ENCODE assay signal across 22 cellular contexts in the genomic region with DNA sequence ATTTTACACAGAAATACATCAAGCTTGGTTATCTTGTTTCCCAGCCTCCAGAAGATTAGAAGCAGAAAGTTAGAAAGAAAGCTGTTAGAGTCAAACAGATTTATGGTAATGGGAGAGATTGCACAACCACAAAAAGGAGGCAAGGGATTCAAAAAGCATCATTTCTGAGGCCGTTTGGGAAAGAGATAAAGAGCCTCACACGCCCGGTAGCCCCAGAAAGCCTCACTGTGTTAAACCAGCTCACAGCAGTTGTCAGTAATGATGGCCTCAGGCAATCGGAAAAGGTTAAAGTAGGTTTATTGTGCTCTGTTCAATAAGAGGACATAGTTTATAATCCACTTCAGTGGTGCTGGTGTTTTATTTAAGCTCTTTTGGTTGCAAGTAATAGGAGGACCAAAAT.
"Had no signal": no experiment of that assay in that cellular context is flagged by ENCODE, and none has a peak within 500 bp of the region (broad histone marks: within the 10 kb centered on the region; RNA-seq: fewer than 3 reads in every experiment).

No MANE protein-coding gene starts in this region.

- ATAC-seq: activated CD8-positive, alpha-beta T cell treated with anti-CD3 and anti-CD28 coated beads for 36 hours; activated naive CD8-positive, alpha-beta T cell treated with anti-CD3 and anti-CD28 coated beads, Interleukin-2, amount 50 U/mL, for 24 hours; foreskin keratinocyte; left colon; natural killer cell treated with Interleukin-12 subunit alpha and Interleukin-12 subunit beta and Interleukin-15 and Interleukin-18, amount 100 ng/mL, for 72 hours had no signal

- H3K9me3 Mint-ChIP-seq: activated CD4-positive, alpha-beta T cell treated with anti-CD3 and anti-CD28 coated beads, Interleukin-2, amount 10 ng/mL, durations not matched to agents 24 days and 14 days; activated CD8-positive, alpha-beta T cell treated with anti-CD3 and anti-CD28 coated beads for 36 hours; activated naive CD4-positive, alpha-beta T cell treated with anti-CD3 and anti-CD28 coated beads for 36 hours; activated naive CD8-positive, alpha-beta T cell treated with anti-CD3 and anti-CD28 coated beads, Interleukin-2, amount 50 U/mL, for 24 hours had no signal

- H3K27ac Mint-ChIP-seq: activated B cell treated with CpG ODN at 0.5 μM for 24 hours; activated CD4-positive, alpha-beta T cell treated with anti-CD3 and anti-CD28 coated beads, Interleukin-2, amount 10 ng/mL, durations not matched to agents 24 days and 14 days; activated CD8-positive, alpha-beta T cell treated with anti-CD3 and anti-CD28 coated beads for 36 hours; activated naive CD4-positive, alpha-beta T cell treated with anti-CD3 and anti-CD28 coated beads for 36 hours; activated naive CD8-positive, alpha-beta T cell treated with anti-CD3 and anti-CD28 coated beads, Interleukin-2, amount 50 U/mL, for 24 hours; mesothelial cell of epicardium; natural killer cell treated with Interleukin-12 subunit alpha and Interleukin-12 subunit beta and Interleukin-15 and Interleukin-18, amount 100 ng/mL, for 72 hours had no signal

- H3K27me3 Mint-ChIP-seq: activated B cell treated with CpG ODN at 0.5 μM for 24 hours; activated CD4-positive, alpha-beta T cell treated with anti-CD3 and anti-CD28 coated beads, Interleukin-2, amount 10 ng/mL, durations not matched to agents 24 days and 14 days; activated CD8-positive, alpha-beta T cell treated with anti-CD3 and anti-CD28 coated beads for 36 hours; activated naive CD8-positive, alpha-beta T cell treated with anti-CD3 and anti-CD28 coated beads, Interleukin-2, amount 50 U/mL, for 24 hours; natural killer cell treated with Interleukin-12 subunit alpha and Interleukin-12 subunit beta and Interleukin-15 and Interleukin-18, amount 100 ng/mL, for 72 hours had no signal

- H3K4me1 ChIP-seq: colonic mucosa, foreskin keratinocyte, tibial artery had no signal

- FAIRE-seq: islet of Langerhans had no signal

- H3K9me3 ChIP-seq: colonic mucosa, tibial artery had no signal

- DNase-seq: activated B cell treated with CpG ODN at 0.5 μM for 24 hours; activated CD4-positive, alpha-beta T cell treated with anti-CD3 and anti-CD28 coated beads, Interleukin-2, amount 10 ng/mL, durations not matched to agents 24 days and 14 days; activated naive CD4-positive, alpha-beta T cell treated with anti-CD3 and anti-CD28 coated beads for 36 hours; activated naive CD8-positive, alpha-beta T cell treated with anti-CD3 and anti-CD28 coated beads, Interleukin-2, amount 50 U/mL, for 24 hours; activated T-cell treated with anti-CD3 and anti-CD28 coated beads, Interleukin-2, amount 50 U/mL, for 1 hour; anterior cingulate cortex; brain microvascular endothelial cell; central memory CD4-positive, alpha-beta T cell; colonic mucosa; foreskin keratinocyte; glutamatergic neuron; hippocampal formation; left colon; stimulated activated CD4-positive, alpha-beta T cell treated with anti-CD3 and anti-CD28 coated beads, Interleukin-2, amount 100 ng/mL, for 24 hours; stimulated activated naive CD4-positive, alpha-beta T cell treated with Interleukin-2 at 50 U/mL for 16 hours; substantia nigra; tibial artery had no signal

- H3K4me3 ChIP-seq: colonic mucosa, lung, tibial artery had no signal

- H3K36me3 Mint-ChIP-seq: mesothelial cell of epicardium; natural killer cell treated with Interleukin-12 subunit alpha and Interleukin-12 subunit beta and Interleukin-15 and Interleukin-18, amount 100 ng/mL, for 72 hours had no signal

- H3K27ac ChIP-seq: brain microvascular endothelial cell, colonic mucosa, foreskin keratinocyte, tibial artery had no signal

- H3K36me3 ChIP-seq: brain microvascular endothelial cell, colonic mucosa, tibial artery had no signal

- H3K4me3 Mint-ChIP-seq: activated B cell treated with CpG ODN at 0.5 μM for 24 hours; activated CD4-positive, alpha-beta T cell treated with anti-CD3 and anti-CD28 coated beads, Interleukin-2, amount 10 ng/mL, durations not matched to agents 24 days and 14 days; activated CD8-positive, alpha-beta T cell treated with anti-CD3 and anti-CD28 coated beads for 36 hours; activated naive CD4-positive, alpha-beta T cell treated with anti-CD3 and anti-CD28 coated beads for 36 hours; activated naive CD8-positive, alpha-beta T cell treated with anti-CD3 and anti-CD28 coated beads, Interleukin-2, amount 50 U/mL, for 24 hours; mesothelial cell of epicardium; natural killer cell treated with Interleukin-12 subunit alpha and Interleukin-12 subunit beta and Interleukin-15 and Interleukin-18, amount 100 ng/mL, for 72 hours had no signal

- H3K27me3 ChIP-seq: brain microvascular endothelial cell, colonic mucosa, foreskin keratinocyte, tibial artery had no signal

- H3K4me1 Mint-ChIP-seq: activated B cell treated with CpG ODN at 0.5 μM for 24 hours; activated CD4-positive, alpha-beta T cell treated with anti-CD3 and anti-CD28 coated beads, Interleukin-2, amount 10 ng/mL, durations not matched to agents 24 days and 14 days; activated naive CD8-positive, alpha-beta T cell treated with anti-CD3 and anti-CD28 coated beads, Interleukin-2, amount 50 U/mL, for 24 hours had no signal
